ENCODE assay signal across 1 cellular context in genomic region chr13:19782049-19782726, GRCh38.
A peak's percentile ranks its signal among the peaks of the same experiment; 100 is the strongest.
TF ChIP-seq lines count a peak whose summit lies in the region.

No MANE protein-coding gene starts in this region.

TF ChIP-seq in K562, 482 proteins besides CTCF, POLR2A, EP300 and RAD21 (continued from another document):
- no peak for TF ChIP-seq YY1 (IDR thresholded peaks at IDR 0.05; ENCODE audit: borderline replicate concordance in 1 of 3, control insufficient read depth in 1 of 3, extremely low read depth in 1 of 3, insufficient read depth in 3 of 3, insufficient read length in 1 of 3, insufficient replicate concordance in 2 of 3, low read depth in 1 of 3, low read length in 2 of 3)
- no peak for TF ChIP-seq ARNT (IDR thresholded peaks at IDR 0.05)
- 0 out of 2 replicates have a peak, but pooled peaks have one; percentile 12 for TF ChIP-seq ARID4B (CRISPR knock-in tag; IDR thresholded peaks at IDR 0.05)
- TF ChIP-seq SOX6 (IDR thresholded peaks at IDR 0.05) = no peak
- peak; percentile 60 for TF ChIP-seq ZFX (CRISPR knock-in tag; IDR thresholded peaks at IDR 0.05)
- TF ChIP-seq IRF9 (tag; IDR thresholded peaks at IDR 0.05) = no peak
- TF ChIP-seq ZBTB33 (CRISPR knock-in tag; IDR thresholded peaks at IDR 0.05) = no peak
- TF ChIP-seq RFX5 (IDR thresholded peaks at IDR 0.05; ENCODE audit: low read depth, low read length) = no peak
- no peak for TF ChIP-seq FOXK1 (CRISPR knock-in tag; IDR thresholded peaks at IDR 0.05; ENCODE audit: borderline replicate concordance)
- peak; percentile 35 to 50; a peak in 2 of 4 replicates for TF ChIP-seq NRF1 (conservative IDR thresholded peaks at IDR 0.05 in 1 of 2, IDR thresholded peaks at IDR 0.05 in 1 of 2)
- no peak for TF ChIP-seq CAMTA2 (CRISPR knock-in tag; conservative IDR thresholded peaks at IDR 0.05)
- peak; percentile 32 for TF ChIP-seq HMGN3 (IDR thresholded peaks at IDR 0.05; ENCODE audit: borderline replicate concordance, extremely low read depth, insufficient read length, low read depth, low read length)
- no peak for TF ChIP-seq POLR3G (IDR thresholded peaks at IDR 0.05; ENCODE audit: extremely low read depth, insufficient read length, insufficient replicate concordance)
- no peak for TF ChIP-seq MCM7 (IDR thresholded peaks at IDR 0.05)
- no peak for TF ChIP-seq SNAPC5 (CRISPR knock-in tag; IDR thresholded peaks at IDR 0.05)
- TF ChIP-seq TRIM25 (IDR thresholded peaks at IDR 0.05; ENCODE audit: borderline replicate concordance) = no peak
- no peak for TF ChIP-seq GABPB1 (CRISPR knock-in tag; IDR thresholded peaks at IDR 0.05)
- no peak for TF ChIP-seq SMARCC2 (IDR thresholded peaks at IDR 0.05; ENCODE audit: low read depth)
- TF ChIP-seq ZNF23 (CRISPR knock-in tag; IDR thresholded peaks at IDR 0.05) = no peak
- TF ChIP-seq SIRT6 (IDR thresholded peaks at IDR 0.05; ENCODE audit: low read depth, low read length) = no peak
- no peak for TF ChIP-seq ZNF407 (IDR thresholded peaks at IDR 0.05; ENCODE audit: low read depth)
- no peak for TF ChIP-seq ZNF165 (CRISPR knock-in tag; IDR thresholded peaks at IDR 0.05; ENCODE audit: borderline replicate concordance)
- TF ChIP-seq RNF2 (IDR thresholded peaks at IDR 0.05) = no peak
- no peak for TF ChIP-seq U2AF2 (optimal IDR thresholded peaks at IDR 0.05; ENCODE audit: low read depth, low read length)
- TF ChIP-seq GMEB1 (CRISPR knock-in tag; IDR thresholded peaks at IDR 0.05) = no peak
- TF ChIP-seq SAFB2 (IDR thresholded peaks at IDR 0.05; ENCODE audit: borderline replicate concordance, low read depth, low read length, severe bottlenecking) = no peak
- TF ChIP-seq ZNF830 (CRISPR knock-in tag; IDR thresholded peaks at IDR 0.05) = no peak
- no peak for TF ChIP-seq ZNF140 (CRISPR knock-in tag; IDR thresholded peaks at IDR 0.05)
- TF ChIP-seq SMAD4 (CRISPR knock-in tag; conservative IDR thresholded peaks at IDR 0.05) = no peak
